12 cellular contexts compared by ENCODE assay signal in the genomic region with DNA sequence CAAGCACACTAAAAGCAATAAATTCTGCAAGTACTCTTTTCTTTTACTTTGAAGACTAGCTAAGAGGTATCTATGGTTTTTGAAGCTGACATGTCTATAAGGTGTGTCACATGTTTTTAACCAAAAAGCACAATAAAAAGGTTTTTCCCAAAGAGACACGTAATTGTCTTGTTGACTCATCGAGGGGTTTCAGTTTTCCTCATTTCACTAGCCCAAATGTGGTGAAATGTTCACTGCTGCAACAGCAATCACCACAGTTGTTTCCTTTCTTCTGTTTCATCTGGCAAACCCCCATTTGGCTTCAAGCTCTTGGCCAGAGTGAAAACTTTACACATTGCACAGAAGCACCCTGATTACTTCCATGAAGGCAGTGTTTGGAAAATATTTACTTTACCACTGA. TPM values are rescaled to one million over a fixed set of nuclear protein-coding genes. Genes with fewer than 3 reads are reported as not detected.
DNase-seq lines count a peak whose midpoint lies in the region; ATAC-seq, FAIRE-seq and TF ChIP-seq lines count a peak whose summit lies in the region.
"Had no signal": no experiment of that assay in that cellular context is flagged by ENCODE, and none has a peak within 500 bp of the region (broad histone marks: within the 10 kb centered on the region; RNA-seq: fewer than 3 reads in every experiment).

No MANE protein-coding gene starts in this region.

- no peak for TF ChIP-seq POLR2A in gastroesophageal sphincter (IDR thresholded peaks at IDR 0.05)

- intact Hi-C loops in upper lobe of right lung (cut with DNase I), result no loop called here

- TF ChIP-seq EP300 in gastroesophageal sphincter (IDR thresholded peaks at IDR 0.05), result no peak

- no peak for DNase-seq in activated naive CD8-positive, alpha-beta T cell treated with anti-CD3 and anti-CD28 coated beads, Interleukin-2, amount 50 U/mL, for 24 hours
- DNase-seq in activated naive CD8-positive, alpha-beta T cell treated with anti-CD3 and anti-CD28 coated beads for 36 hours, result no peak
- DNase-seq in RCC 7860 (ENCODE audit: low spot score), result peak; percentile 80
- DNase-seq in upper lobe of right lung, result no peak
- no peak for DNase-seq in stimulated activated CD4-positive, alpha-beta T cell treated with anti-CD3 and anti-CD28 coated beads, Interleukin-4, amount 100 ng/mL, for 1 hour
- DNase-seq in SW 1271 (lab: John Stamatoyannopoulos, UW), result no peak
- DNase-seq: CD8-positive, alpha-beta T cell; NCI-H774; stimulated activated CD8-positive, alpha-beta memory T cell treated with anti-CD3 and anti-CD28 coated beads, Interleukin-4, amount 100 ng/mL, for 48 hours had no signal

- peak overlapping the region; percentile 58 to 99 (median 86) for H3K27ac ChIP-seq in gastroesophageal sphincter
- H3K27ac ChIP-seq in upper lobe of right lung, result peak overlapping the region; percentile 69
- H3K27ac ChIP-seq: HL-60 had no signal

- no peak overlapping the region for H3K27ac Mint-ChIP-seq in activated naive CD8-positive, alpha-beta T cell treated with anti-CD3 and anti-CD28 coated beads, Interleukin-2, amount 50 U/mL, for 24 hours
- H3K27ac Mint-ChIP-seq in activated naive CD8-positive, alpha-beta T cell treated with anti-CD3 and anti-CD28 coated beads for 36 hours, result no peak overlapping the region
- H3K27ac Mint-ChIP-seq: CD8-positive, alpha-beta T cell had no signal

- no peaks in the 10 kb centered on the region for H3K36me3 Mint-ChIP-seq in activated naive CD8-positive, alpha-beta T cell treated with anti-CD3 and anti-CD28 coated beads, Interleukin-2, amount 50 U/mL, for 24 hours (ENCODE audit: low read depth)
- no peaks in the 10 kb centered on the region for H3K36me3 Mint-ChIP-seq in activated naive CD8-positive, alpha-beta T cell treated with anti-CD3 and anti-CD28 coated beads for 36 hours
- H3K36me3 Mint-ChIP-seq: CD8-positive, alpha-beta T cell had no signal

- H3K36me3 ChIP-seq in gastroesophageal sphincter (no peaks in the 10 kb centered on the region), upper lobe of right lung (no peaks in the 10 kb centered on the region)

- peak; percentile 68 for ATAC-seq in activated naive CD8-positive, alpha-beta T cell treated with anti-CD3 and anti-CD28 coated beads, Interleukin-2, amount 50 U/mL, for 24 hours
- ATAC-seq in gastroesophageal sphincter (peak; percentile 16), upper lobe of right lung (no peak), GM18909 (IDR thresholded peaks at IDR 0.05; ENCODE audit: poor library complexity, unreplicated experiment) (no peak)
- ATAC-seq: CD8-positive, alpha-beta T cell had no signal

- peak; percentile 96 for FAIRE-seq in RCC 7860 (lab: Jason Lieb, UNC)

- no peaks in the 10 kb centered on the region for H3K9me3 Mint-ChIP-seq in activated naive CD8-positive, alpha-beta T cell treated with anti-CD3 and anti-CD28 coated beads, Interleukin-2, amount 50 U/mL, for 24 hours
- H3K9me3 Mint-ChIP-seq in activated naive CD8-positive, alpha-beta T cell treated with anti-CD3 and anti-CD28 coated beads for 36 hours, result no peaks in the 10 kb centered on the region
- H3K9me3 Mint-ChIP-seq: CD8-positive, alpha-beta T cell had no signal

- no peak for TF ChIP-seq CTCF in gastroesophageal sphincter (IDR thresholded peaks at IDR 0.05)
- TF ChIP-seq CTCF in upper lobe of right lung (IDR thresholded peaks at IDR 0.05), result no peak

- WGBS in gastroesophageal sphincter (ENCODE audit: low coverage in 1 of 2), 2 donors, result 0 to 7% methylated on average over 2 of the region's 2 CpGs

- H3K4me1 ChIP-seq in gastroesophageal sphincter (peaks cover 15 to 88% (median 16%) of the 10 kb centered on the region in 3 donors), upper lobe of right lung (peaks cover 55% of the 10 kb centered on the region)

- peaks cover 32% of the 10 kb centered on the region for H3K4me1 Mint-ChIP-seq in activated naive CD8-positive, alpha-beta T cell treated with anti-CD3 and anti-CD28 coated beads, Interleukin-2, amount 50 U/mL, for 24 hours
- H3K4me1 Mint-ChIP-seq in activated naive CD8-positive, alpha-beta T cell treated with anti-CD3 and anti-CD28 coated beads for 36 hours, result peaks cover 20% of the 10 kb centered on the region

- H3K9me3 ChIP-seq in gastroesophageal sphincter (no peaks in the 10 kb centered on the region), upper lobe of right lung (no peaks in the 10 kb centered on the region)

- H3K27me3 ChIP-seq in gastroesophageal sphincter (no peaks in the 10 kb centered on the region), upper lobe of right lung (peaks cover 13% of the 10 kb centered on the region)

- no peak overlapping the region for H3K4me3 Mint-ChIP-seq in activated naive CD8-positive, alpha-beta T cell treated with anti-CD3 and anti-CD28 coated beads, Interleukin-2, amount 50 U/mL, for 24 hours
- H3K4me3 Mint-ChIP-seq in activated naive CD8-positive, alpha-beta T cell treated with anti-CD3 and anti-CD28 coated beads for 36 hours, result no peak overlapping the region
- H3K4me3 Mint-ChIP-seq: CD8-positive, alpha-beta T cell had no signal

- no peak overlapping the region for H3K4me3 ChIP-seq in gastroesophageal sphincter
- H3K4me3 ChIP-seq in upper lobe of right lung, result no peak overlapping the region

- H3K27me3 Mint-ChIP-seq in activated naive CD8-positive, alpha-beta T cell treated with anti-CD3 and anti-CD28 coated beads, Interleukin-2, amount 50 U/mL, for 24 hours, result peaks cover 64% of the 10 kb centered on the region
- H3K27me3 Mint-ChIP-seq in activated naive CD8-positive, alpha-beta T cell treated with anti-CD3 and anti-CD28 coated beads for 36 hours, result peaks cover 79% of the 10 kb centered on the region

RNA-seq across cellular contexts. Expression of a gene that starts 3.8 kb away (rescaled TPM):
- total RNA-seq in activated naive CD8-positive, alpha-beta T cell treated with anti-CD3 and anti-CD28 coated beads for 36 hours, result not detected
- 10 to 100 TPM in 3 of 4 donors, 1 to 10 TPM in 1; 8.6 to 20.2 (median 15.3) TPM for total RNA-seq in gastroesophageal sphincter
- 7.1 TPM for total RNA-seq in upper lobe of right lung

RNA-seq across cellular contexts. Expression of a gene that starts 9.1 kb away (rescaled TPM):
- not detected for total RNA-seq in activated naive CD8-positive, alpha-beta T cell treated with anti-CD3 and anti-CD28 coated beads for 36 hours
- total RNA-seq in gastroesophageal sphincter, result 10 to 100 TPM; 11.0 to 34.6 (median 29.3) TPM
- total RNA-seq in upper lobe of right lung, result 16.0 TPM

RNA-seq across cellular contexts. Expression of a gene that starts 13.2 kb away (rescaled TPM):
- total RNA-seq in activated naive CD8-positive, alpha-beta T cell treated with anti-CD3 and anti-CD28 coated beads for 36 hours, result not detected
- total RNA-seq in gastroesophageal sphincter (10 to 100 TPM in 1 of 4 donors, under 1 TPM in 1, not detected in 2; 0.46 to 12.7 TPM), upper lobe of right lung (6.5 TPM)
- total RNA-seq: CD8-positive, alpha-beta T cell had no signal

RNA-seq across cellular contexts. Expression of a gene that starts 18.0 kb away (rescaled TPM):
- total RNA-seq in activated naive CD8-positive, alpha-beta T cell treated with anti-CD3 and anti-CD28 coated beads for 36 hours, result not detected
- 10 to 100 TPM in 2 of 4 donors, 1 to 10 TPM in 2; 6.4 to 22.6 (median 10.3) TPM for total RNA-seq in gastroesophageal sphincter
- 8.7 TPM for total RNA-seq in upper lobe of right lung
- total RNA-seq: CD8-positive, alpha-beta T cell had no signal

RNA-seq across cellular contexts. Expression of a gene that starts 22.1 kb away (rescaled TPM):
- total RNA-seq in activated naive CD8-positive, alpha-beta T cell treated with anti-CD3 and anti-CD28 coated beads for 36 hours, result not detected
- total RNA-seq in gastroesophageal sphincter (1 to 10 TPM in 3 of 4 donors, under 1 TPM in 1; 0.85 to 5.1 (median 1.4) TPM), upper lobe of right lung (2.9 TPM)
- total RNA-seq: CD8-positive, alpha-beta T cell had no signal

Comparison
In these comparisons a context has a peak if more than half of its experiments do, and no peak if none do; other contexts are left out.
1. ATAC-seq: peak in activated naive CD8-positive, alpha-beta T cell treated with anti-CD3 and anti-CD28 coated beads, Interleukin-2, amount 50 U/mL, for 24 hours (single experiment) and gastroesophageal sphincter (single experiment); none in upper lobe of right lung (single experiment) and GM18909 (single experiment).
2. RNA of a gene that starts 9.1 kb away (total RNA-seq): 11.0 to 34.6 TPM in gastroesophageal sphincter and 16.0 TPM in upper lobe of right lung (single experiment); not detected in activated naive CD8-positive, alpha-beta T cell treated with anti-CD3 and anti-CD28 coated beads for 36 hours; every median in the first group is over 10 times any median in the second.